11 cellular contexts compared by ENCODE assay signal in genomic region chr15:94845391-94845718, GRCh38.
DNase-seq lines count a peak whose midpoint lies in the region; ATAC-seq, FAIRE-seq and TF ChIP-seq lines count a peak whose summit lies in the region.
"Had no signal": no experiment of that assay in that cellular context is flagged by ENCODE, and none has a peak within 500 bp of the region (broad histone marks: within the 10 kb centered on the region; RNA-seq: fewer than 3 reads in every experiment).

No MANE protein-coding gene starts in this region.

- peak overlapping the region in 1 of 3 experiments; percentile 81; a peak in 1 of 7 replicates for H3K27ac Mint-ChIP-seq in H9

- no peak overlapping the region for H2BK20ac ChIP-seq in H9 (ENCODE audit: low read depth, low read length, poor library complexity, severe bottlenecking)

- no peaks in the 10 kb centered on the region for H3K36me3 ChIP-seq in bronchial epithelial cell (ENCODE audit: control insufficient read depth, insufficient read depth, low read length)
- H3K36me3 ChIP-seq in lower lobe of right lung: no peaks in the 10 kb centered on the region
- no peaks in the 10 kb centered on the region for H3K36me3 ChIP-seq in stomach smooth muscle (ENCODE audit: control insufficient read depth in 2 of 2, insufficient read depth in 2 of 2, low read length in 2 of 2)
- H3K36me3 ChIP-seq in thyroid gland: no peaks in the 10 kb centered on the region

- DNase-seq in H9 (no peak), bronchial epithelial cell (ENCODE audit: low read depth) (no peak), lower lobe of right lung (no peak), NCI-H1048 (lab: John Stamatoyannopoulos, UW) (no peak), thyroid gland (no peak)
- DNase-seq in stimulated activated CD4-positive, alpha-beta T cell treated with anti-CD3 and anti-CD28 coated beads, Interleukin-4, amount 100 ng/mL, for 1 hour: no peak
- DNase-seq: activated CD8-positive, alpha-beta memory T cell treated with anti-CD3 and anti-CD28 coated beads, Interleukin-2, amount 50 U/mL, for 48 hours; DMS53; MV-4-11 had no signal

- H3K56ac ChIP-seq in H9 (ENCODE audit: insufficient read length, low read depth, low read length): no peak overlapping the region

- peak overlapping the region; percentile 77; the same call in 1 of the 2 replicates for H3K14ac ChIP-seq in H9 (ENCODE audit: insufficient read depth, low read length)

- ATAC-seq in lower lobe of right lung (no peak), HG03571 (IDR thresholded peaks at IDR 0.05; ENCODE audit: unreplicated experiment) (no peak)

- no peak overlapping the region for H2AFZ ChIP-seq in H9 (ENCODE audit: low read length)

- no peaks in the 10 kb centered on the region for H3K27me3 ChIP-seq in H9 (ENCODE audit: insufficient read depth, low read length)
- H3K27me3 ChIP-seq in bronchial epithelial cell (ENCODE audit: control insufficient read depth, insufficient read depth, low read length): no peaks in the 10 kb centered on the region
- H3K27me3 ChIP-seq in lower lobe of right lung (ENCODE audit: low read depth): no peaks in the 10 kb centered on the region
- H3K27me3 ChIP-seq in stomach smooth muscle (ENCODE audit: control insufficient read depth in 1 of 2, insufficient read depth in 2 of 2, low read length in 2 of 2): no peaks in the 10 kb centered on the region
- no peaks in the 10 kb centered on the region for H3K27me3 ChIP-seq in thyroid gland

- TF ChIP-seq CTCF in H9 (conservative IDR thresholded peaks at IDR 0.05): no peak
- no peak for TF ChIP-seq CTCF in bronchial epithelial cell (IDR thresholded peaks at IDR 0.05; ENCODE audit: insufficient read depth, low read length, severe bottlenecking)
- no peak for TF ChIP-seq CTCF in lower lobe of right lung (IDR thresholded peaks at IDR 0.05)
- TF ChIP-seq CTCF in thyroid gland (IDR thresholded peaks at IDR 0.05): no peak

- H3K27me3 Mint-ChIP-seq in H9 (ENCODE audit: low read depth): peaks cover 17% of the 10 kb centered on the region

- no peak overlapping the region for H2BK5ac ChIP-seq in H9 (ENCODE audit: insufficient read length, low read length)

- WGBS in H9 (ENCODE audit: extremely low coverage, insufficient read length, low lambda C conversion rate): no CpG with 5 or more reads among the region's 9 CpGs
- WGBS in thyroid gland, 2 donors: 32 to 37% methylated on average over 9 of the region's 9 CpGs

- H3K9me3 ChIP-seq in H9 (ENCODE audit: control insufficient read depth, low read depth, low read length) (no peaks in the 10 kb centered on the region), lower lobe of right lung (peaks cover 6% of the 10 kb centered on the region), stomach smooth muscle (ENCODE audit: control insufficient read depth in 2 of 2, low read length in 2 of 2) (no peaks in the 10 kb centered on the region), thyroid gland (no peaks in the 10 kb centered on the region)

- H3K9ac ChIP-seq in H9 (ENCODE audit: extremely low read depth, insufficient read length, low read length): no peak overlapping the region
- H3K9ac ChIP-seq in stomach smooth muscle (ENCODE audit: low read length in 2 of 2): peak overlapping the region in 1 of 2 donors; percentile 44

- TF ChIP-seq POLR2A in thyroid gland (IDR thresholded peaks at IDR 0.05): no peak

- H3K36me3 Mint-ChIP-seq in H9 (ENCODE audit: insufficient read depth in 1 of 3, low read depth in 3 of 3): peaks cover 9 to 24% (median 15%) of the 10 kb centered on the region in 3 experiments; a peak in 6 of 7 replicates

- H4K8ac ChIP-seq in H9 (replicated peaks; ENCODE audit: insufficient read length, low read depth, low read length): no peak overlapping the region

- H3K18ac ChIP-seq in H9 (ENCODE audit: insufficient read length, low read depth, low read length): no peak overlapping the region

- H3T11ph ChIP-seq in H9 (ENCODE audit: low read length): no peak overlapping the region

- H3K4me3 ChIP-seq in bronchial epithelial cell (ENCODE audit: low read depth, low read length) (peak overlapping the region; percentile 33), lower lobe of right lung (peak overlapping the region; percentile 49), stomach smooth muscle (ENCODE audit: low read length in 2 of 2) (peak overlapping the region; percentile 50 to 68), thyroid gland (replicated peaks in 1 of 3) (no peak overlapping the region)

- H3K27ac ChIP-seq in H9 (ENCODE audit: insufficient read length, low read depth, low read length) (no peak overlapping the region), lower lobe of right lung (peak overlapping the region; percentile 47), stomach smooth muscle (ENCODE audit: low read length) (no peak overlapping the region), thyroid gland (peak overlapping the region in 1 of 3 donors; percentile 12)

- no peak overlapping the region for H3K4me2 ChIP-seq in H9 (ENCODE audit: insufficient read depth, insufficient read length, low read length)

- H2BK12ac ChIP-seq in H9 (ENCODE audit: insufficient read length, low read depth, low read length): no peak overlapping the region

- no peak overlapping the region for H4K5ac ChIP-seq in H9 (ENCODE audit: insufficient read length, low read depth, low read length)

- H2BK15ac ChIP-seq in H9 (ENCODE audit: low read depth, low read length): no peak overlapping the region

- H3K9me3 Mint-ChIP-seq in H9: peaks cover 20 to 29% of the 10 kb centered on the region in 2 experiments

- H2BK120ac ChIP-seq in H9 (ENCODE audit: low read depth, low read length, poor library complexity, severe bottlenecking): no peak overlapping the region

- no peak overlapping the region for H3K23ac ChIP-seq in H9 (ENCODE audit: insufficient read length, low read depth, low read length)

- FAIRE-seq in bronchial epithelial cell (lab: Jason Lieb, UNC): no peak

- H3K4me3 Mint-ChIP-seq in H9: peak overlapping the region; percentile 64 to 70

- H3K4me1 ChIP-seq in H9 (ENCODE audit: insufficient read depth, low read length): no peaks in the 10 kb centered on the region
- H3K4me1 ChIP-seq in lower lobe of right lung: peaks cover 9% of the 10 kb centered on the region
- H3K4me1 ChIP-seq in stomach smooth muscle (ENCODE audit: control insufficient read depth, insufficient read depth, low read length): peaks cover 5% of the 10 kb centered on the region
- H3K4me1 ChIP-seq in thyroid gland: no peaks in the 10 kb centered on the region

- peaks cover 12 to 16% of the 10 kb centered on the region in 2 experiments for H3K4me1 Mint-ChIP-seq in H9

- H4K91ac ChIP-seq in H9 (ENCODE audit: insufficient read length, low read depth, low read length): no peak overlapping the region

- H3K79me2 ChIP-seq in H9 (ENCODE audit: insufficient read depth, low read length): no peaks in the 10 kb centered on the region

- H4K20me1 ChIP-seq in H9 (ENCODE audit: control insufficient read depth, insufficient read depth, insufficient read length): no peaks in the 10 kb centered on the region

- H2AK5ac ChIP-seq in H9 (ENCODE audit: insufficient read length, low read length): no peak overlapping the region

- intact Hi-C loops in lower lobe of right lung (cut with DNase I): no loop called here
- intact Hi-C loops in thyroid gland (cut with DNase I): no loop called here

- no peaks in the 10 kb centered on the region for H3K23me2 ChIP-seq in H9 (ENCODE audit: insufficient read length, low read depth, low read length, poor library complexity, severe bottlenecking)

- no peak overlapping the region for H3K4ac ChIP-seq in H9 (ENCODE audit: low read depth, low read length)

- no peaks in the 10 kb centered on the region for H3K79me1 ChIP-seq in H9 (ENCODE audit: insufficient read depth, low read depth, low read length, poor library complexity, severe bottlenecking)

Comparison
In these comparisons a context has a peak if more than half of its experiments do, and no peak if none do; other contexts are left out.
1. H3K4me3 ChIP-seq: peak in bronchial epithelial cell (single experiment), lower lobe of right lung (single experiment) and stomach smooth muscle (2 of 2); none in thyroid gland (0 of 3).